12 cellular contexts compared by ENCODE assay signal in the genomic region with DNA sequence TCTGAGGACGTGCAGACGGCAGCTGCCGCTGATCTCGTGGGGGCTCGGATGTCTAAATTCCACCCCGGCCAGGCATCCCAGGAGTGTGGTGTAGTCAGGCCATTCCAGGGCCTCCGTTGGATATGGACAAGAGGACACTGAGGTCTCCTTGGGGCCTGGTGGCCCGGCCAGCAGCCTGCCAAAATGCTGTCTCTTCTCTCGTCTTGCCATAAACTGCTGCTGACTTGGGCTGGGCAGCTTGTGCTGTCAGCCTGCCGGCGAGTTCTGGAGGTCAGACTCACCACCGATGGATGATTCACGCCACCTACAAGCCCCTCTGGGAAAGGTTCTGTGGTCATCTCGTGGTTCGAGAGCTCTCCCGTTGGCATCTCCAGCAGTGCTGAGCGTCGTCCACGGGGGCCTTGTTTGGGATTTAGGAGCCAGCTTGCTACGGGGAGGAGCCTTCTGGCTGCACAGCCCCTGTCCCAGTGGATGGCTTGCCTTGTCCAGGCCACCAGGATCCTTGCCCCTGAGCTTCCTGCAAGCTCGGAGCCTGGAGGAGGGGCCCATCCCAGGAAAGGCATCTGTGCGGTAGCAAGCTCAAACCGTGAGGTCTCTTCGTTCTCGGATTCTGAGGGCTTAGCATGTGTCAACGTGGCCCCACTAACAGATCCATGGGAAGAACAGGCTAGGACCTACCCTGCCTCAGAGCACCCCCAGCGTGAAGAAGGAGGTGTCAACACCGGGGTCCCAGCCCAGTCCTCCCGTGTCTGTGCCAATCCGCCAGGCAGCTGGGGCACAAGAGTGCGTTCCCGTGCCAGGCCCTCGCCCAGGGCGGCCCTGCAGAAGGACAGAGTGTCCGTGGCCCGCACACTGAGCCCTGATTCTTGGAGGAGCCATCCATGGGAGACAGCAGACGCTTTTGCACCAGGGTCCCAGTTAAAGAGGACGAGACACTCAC.
"Had no signal": no experiment of that assay in that cellular context is flagged by ENCODE, and none has a peak within 500 bp of the region (broad histone marks: within the 10 kb centered on the region; RNA-seq: fewer than 3 reads in every experiment).

No MANE protein-coding gene starts in this region.

- H3K4me1 ChIP-seq: colonic mucosa, gastrocnemius medialis, vagina had no signal

- H3K9me3 ChIP-seq: colonic mucosa, gastrocnemius medialis had no signal

- H3K27ac ChIP-seq: cardiac muscle cell, colonic mucosa, epithelial cell of prostate, gastrocnemius medialis, vagina had no signal

- H3K36me3 ChIP-seq: cardiac muscle cell, colonic mucosa, gastrocnemius medialis, vagina had no signal

- ATAC-seq: activated CD4-positive, CD25-positive, alpha-beta regulatory T cell treated with anti-CD3 and anti-CD28 coated beads, Interleukin-2, amount 50 U/mL, for 24 hours; gastrocnemius medialis; stimulated activated naive CD8-positive, alpha-beta T cell treated with anti-CD3 and anti-CD28 coated beads, Interleukin-15, amount 100 ng/mL, for 72 hours had no signal

- H3K4me3 ChIP-seq: cardiac muscle cell, colonic mucosa, gastrocnemius medialis, vagina had no signal

- H3K27me3 ChIP-seq: cardiac muscle cell, colonic mucosa, gastrocnemius medialis, vagina had no signal

- DNase-seq: colonic mucosa; effector CD8-positive, alpha-beta T cell; gastrocnemius medialis; naive B cell; occipital lobe; stimulated activated CD4-positive, alpha-beta T cell treated with anti-CD3 and anti-CD28 coated beads, Interleukin-4, amount 100 ng/mL, for 4 hours; stimulated activated naive CD8-positive, alpha-beta T cell treated with anti-CD3 and anti-CD28 coated beads, Interleukin-15, amount 100 ng/mL, for 72 hours; T-helper 2 cell had no signal
